ENCODE assay signal across 8 cellular contexts in the genomic region with DNA sequence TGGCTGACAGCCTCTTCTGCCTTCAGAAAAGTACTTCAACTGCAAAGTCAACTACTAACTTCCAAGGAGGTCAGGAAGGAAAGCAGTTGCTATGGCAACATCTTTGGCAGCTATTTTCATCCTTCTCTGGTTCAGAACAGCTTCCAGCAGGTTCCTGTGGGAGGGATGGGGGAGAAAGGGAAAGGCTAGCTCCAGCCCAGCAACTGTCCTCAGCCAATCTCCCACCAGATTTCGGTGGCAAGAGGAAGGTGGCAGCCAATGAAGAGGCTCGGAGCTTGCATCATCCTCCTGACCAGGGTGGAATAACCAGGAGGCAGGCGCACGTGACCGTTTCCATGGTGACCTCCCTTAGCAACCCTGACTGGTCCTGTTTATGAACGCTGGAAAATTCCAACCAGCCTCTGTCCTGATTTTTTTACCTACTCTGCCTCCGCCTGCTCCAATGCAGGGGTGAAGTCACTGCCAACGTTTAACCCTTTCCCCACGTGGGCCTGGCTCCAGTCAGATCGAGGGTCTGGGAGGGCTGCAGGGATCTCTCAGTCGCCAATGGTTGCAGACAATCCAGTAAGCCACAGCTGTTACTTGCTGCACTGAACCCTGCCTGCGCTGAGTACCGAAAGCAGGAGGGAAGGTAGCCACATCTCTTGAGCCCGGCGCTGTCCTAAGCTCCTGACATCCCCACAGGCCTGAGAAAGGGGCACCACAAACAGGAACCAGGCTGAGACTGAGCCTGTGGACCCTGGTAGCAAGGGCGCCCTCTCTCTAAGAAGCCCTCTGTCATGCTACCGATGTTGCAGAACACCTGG. TPM values are rescaled to one million over a fixed set of nuclear protein-coding genes. Genes with fewer than 3 reads are reported as not detected.
DNase-seq lines count a peak whose midpoint lies in the region; ATAC-seq and TF ChIP-seq lines count a peak whose summit lies in the region.

No MANE protein-coding gene starts in this region.

- peaks cover 24% of the 10 kb centered on the region for H3K4me1 Mint-ChIP-seq in T-helper 2 cell treated with Interferon-gamma antibody and Interleukin-4, amounts not matched to agents 5 μg/mL and 100 μg/mL, for 36 hours (ENCODE audit: low read depth)
- H3K4me1 Mint-ChIP-seq in activated T-helper 2 cell treated with anti-CD3 and anti-CD28 coated beads, Interferon-gamma antibody, Interleukin-2, Interleukin-4, amounts not matched to agents 10 μg/mL and 5 μg/mL and 100 μg/mL, durations not matched to agents 14 hours and 24 hours and 36 hours (ENCODE audit: low read depth), result peaks cover 36% of the 10 kb centered on the region
- H3K4me1 Mint-ChIP-seq in nephron, result peaks cover 74% of the 10 kb centered on the region
- H3K4me1 Mint-ChIP-seq in activated CD8-positive, alpha-beta memory T cell treated with anti-CD3 and anti-CD28 coated beads, Interleukin-2, amount 10 ng/mL, durations not matched to agents 7 days and 5 days, result peaks cover 13% of the 10 kb centered on the region

- H3K27ac Mint-ChIP-seq in T-helper 2 cell treated with Interferon-gamma antibody and Interleukin-4, amounts not matched to agents 5 μg/mL and 100 μg/mL, for 36 hours, result peak overlapping the region; percentile 20
- H3K27ac Mint-ChIP-seq in activated T-helper 2 cell treated with anti-CD3 and anti-CD28 coated beads, Interferon-gamma antibody, Interleukin-2, Interleukin-4, amounts not matched to agents 10 μg/mL and 5 μg/mL and 100 μg/mL, durations not matched to agents 14 hours and 24 hours and 36 hours, result peak overlapping the region; percentile 55
- peak overlapping the region; percentile 98 to 100 (median 100) for H3K27ac Mint-ChIP-seq in nephron
- no peak overlapping the region for H3K27ac Mint-ChIP-seq in activated CD8-positive, alpha-beta memory T cell treated with anti-CD3 and anti-CD28 coated beads, Interleukin-2, amount 10 ng/mL, durations not matched to agents 7 days and 5 days

- ATAC-seq in HG03175 (IDR thresholded peaks at IDR 0.05; ENCODE audit: unreplicated experiment), result peak; percentile 42
- no peak for ATAC-seq in activated CD8-positive, alpha-beta memory T cell treated with anti-CD3 and anti-CD28 coated beads, Interleukin-2, amount 10 ng/mL, durations not matched to agents 7 days and 5 days

- no peaks in the 10 kb centered on the region for H3K27me3 Mint-ChIP-seq in T-helper 2 cell treated with Interferon-gamma antibody and Interleukin-4, amounts not matched to agents 5 μg/mL and 100 μg/mL, for 36 hours (ENCODE audit: low read depth)
- H3K27me3 Mint-ChIP-seq in activated T-helper 2 cell treated with anti-CD3 and anti-CD28 coated beads, Interferon-gamma antibody, Interleukin-2, Interleukin-4, amounts not matched to agents 10 μg/mL and 5 μg/mL and 100 μg/mL, durations not matched to agents 14 hours and 24 hours and 36 hours (ENCODE audit: low read depth), result no peaks in the 10 kb centered on the region
- peaks cover 3% of the 10 kb centered on the region for H3K27me3 Mint-ChIP-seq in nephron (ENCODE audit: low read depth)
- H3K27me3 Mint-ChIP-seq in activated CD8-positive, alpha-beta memory T cell treated with anti-CD3 and anti-CD28 coated beads, Interleukin-2, amount 10 ng/mL, durations not matched to agents 7 days and 5 days, result peaks cover 5% of the 10 kb centered on the region

- H3K4me3 Mint-ChIP-seq in T-helper 2 cell treated with Interferon-gamma antibody and Interleukin-4, amounts not matched to agents 5 μg/mL and 100 μg/mL, for 36 hours, result no peak overlapping the region
- H3K4me3 Mint-ChIP-seq in activated T-helper 2 cell treated with anti-CD3 and anti-CD28 coated beads, Interferon-gamma antibody, Interleukin-2, Interleukin-4, amounts not matched to agents 10 μg/mL and 5 μg/mL and 100 μg/mL, durations not matched to agents 14 hours and 24 hours and 36 hours (ENCODE audit: low read depth), result no peak overlapping the region
- peak overlapping the region; percentile 45 to 47 (median 45) for H3K4me3 Mint-ChIP-seq in nephron
- H3K4me3 Mint-ChIP-seq in activated CD8-positive, alpha-beta memory T cell treated with anti-CD3 and anti-CD28 coated beads, Interleukin-2, amount 10 ng/mL, durations not matched to agents 7 days and 5 days, result no peak overlapping the region

- no peak for DNase-seq in T-helper 2 cell treated with Interferon-gamma antibody and Interleukin-4, amounts not matched to agents 5 μg/mL and 100 μg/mL, for 36 hours (ENCODE audit: low spot score)
- no peak for DNase-seq in T-helper 2 cell
- DNase-seq in NCI-H510A (lab: John Stamatoyannopoulos, UW), result peak; percentile 98
- DNase-seq in activated T-helper 2 cell treated with anti-CD3 and anti-CD28 coated beads, Interferon-gamma antibody, Interleukin-2, Interleukin-4, amounts not matched to agents 10 μg/mL and 5 μg/mL and 100 μg/mL, durations not matched to agents 14 hours and 24 hours and 36 hours (ENCODE audit: low spot score), result no peak
- DNase-seq in germinal center (ENCODE audit: low spot score), result peak; percentile 55
- DNase-seq in activated CD8-positive, alpha-beta memory T cell treated with anti-CD3 and anti-CD28 coated beads, Interleukin-2, amount 10 ng/mL, durations not matched to agents 7 days and 5 days, result no peak

- no peaks in the 10 kb centered on the region for H3K9me3 Mint-ChIP-seq in T-helper 2 cell treated with Interferon-gamma antibody and Interleukin-4, amounts not matched to agents 5 μg/mL and 100 μg/mL, for 36 hours
- H3K9me3 Mint-ChIP-seq in activated T-helper 2 cell treated with anti-CD3 and anti-CD28 coated beads, Interferon-gamma antibody, Interleukin-2, Interleukin-4, amounts not matched to agents 10 μg/mL and 5 μg/mL and 100 μg/mL, durations not matched to agents 14 hours and 24 hours and 36 hours, result no peaks in the 10 kb centered on the region
- no peaks in the 10 kb centered on the region for H3K9me3 Mint-ChIP-seq in nephron
- no peaks in the 10 kb centered on the region for H3K9me3 Mint-ChIP-seq in activated CD8-positive, alpha-beta memory T cell treated with anti-CD3 and anti-CD28 coated beads, Interleukin-2, amount 10 ng/mL, durations not matched to agents 7 days and 5 days (ENCODE audit: low read depth)

- CTCF ChIA-PET in activated CD8-positive, alpha-beta memory T cell treated with anti-CD3 and anti-CD28 coated beads, Interleukin-2, amount 10 ng/mL, durations not matched to agents 7 days and 5 days (lab: Charles Lee), result interaction anchor here (1.1 to 3.5 kb wide), 5 partner anchors 10 to 72 kb away, joined by 4 to 23 read pairs (median 7); no protein-coding TSS in a partner anchor

- no peaks in the 10 kb centered on the region for H3K36me3 Mint-ChIP-seq in T-helper 2 cell treated with Interferon-gamma antibody and Interleukin-4, amounts not matched to agents 5 μg/mL and 100 μg/mL, for 36 hours (ENCODE audit: low read depth)
- no peaks in the 10 kb centered on the region for H3K36me3 Mint-ChIP-seq in activated T-helper 2 cell treated with anti-CD3 and anti-CD28 coated beads, Interferon-gamma antibody, Interleukin-2, Interleukin-4, amounts not matched to agents 10 μg/mL and 5 μg/mL and 100 μg/mL, durations not matched to agents 14 hours and 24 hours and 36 hours (ENCODE audit: low read depth)
- no peaks in the 10 kb centered on the region for H3K36me3 Mint-ChIP-seq in nephron (ENCODE audit: low read depth)
- H3K36me3 Mint-ChIP-seq in activated CD8-positive, alpha-beta memory T cell treated with anti-CD3 and anti-CD28 coated beads, Interleukin-2, amount 10 ng/mL, durations not matched to agents 7 days and 5 days, result no peaks in the 10 kb centered on the region

- TF ChIP-seq CTCF in nephron (IDR thresholded peaks at IDR 0.05; ENCODE audit: unreplicated experiment in 3 of 3), result no peak

- intact Hi-C loops in activated T-helper 2 cell treated with anti-CD3 and anti-CD28 coated beads, Interferon-gamma antibody, Interleukin-2, Interleukin-4, amounts not matched to agents 10 μg/mL and 5 μg/mL and 100 μg/mL, durations not matched to agents 14 hours and 24 hours and 36 hours (cut with micrococcal nuclease), result no loop called here

RNA-seq across cellular contexts. Expression of gene MALAT1, which starts 11.2 kb away (rescaled TPM):
- 4,338 and 4,347 TPM in 2 replicates for total RNA-seq in activated T-helper 2 cell treated with anti-CD3 and anti-CD28 coated beads, Interferon-gamma antibody, Interleukin-2, Interleukin-4, amounts not matched to agents 10 μg/mL and 5 μg/mL and 100 μg/mL, durations not matched to agents 14 hours and 24 hours and 36 hours
- total RNA-seq in activated CD8-positive, alpha-beta memory T cell treated with anti-CD3 and anti-CD28 coated beads, Interleukin-2, amount 10 ng/mL, durations not matched to agents 7 days and 5 days, result 1,000 to 10,000 TPM; 4,026 to 5,234 TPM

RNA-seq across cellular contexts. Expression of gene SCYL1, which starts 37.2 kb away (rescaled TPM):
- total RNA-seq in activated T-helper 2 cell treated with anti-CD3 and anti-CD28 coated beads, Interferon-gamma antibody, Interleukin-2, Interleukin-4, amounts not matched to agents 10 μg/mL and 5 μg/mL and 100 μg/mL, durations not matched to agents 14 hours and 24 hours and 36 hours, result 94.4 and 95.8 TPM in 2 replicates
- 10 to 100 TPM; 68.0 to 76.7 TPM for total RNA-seq in activated CD8-positive, alpha-beta memory T cell treated with anti-CD3 and anti-CD28 coated beads, Interleukin-2, amount 10 ng/mL, durations not matched to agents 7 days and 5 days

Comparison
In these comparisons a context has a peak if more than half of its experiments do, and no peak if none do; other contexts are left out.
1. DNase-seq: peak in NCI-H510A (single experiment) and germinal center (single experiment); none in T-helper 2 cell treated with Interferon-gamma antibody and Interleukin-4, amounts not matched to agents 5 μg/mL and 100 μg/mL, for 36 hours (single experiment), T-helper 2 cell (0 of 5), activated T-helper 2 cell treated with anti-CD3 and anti-CD28 coated beads, Interferon-gamma antibody, Interleukin-2, Interleukin-4, amounts not matched to agents 10 μg/mL and 5 μg/mL and 100 μg/mL, durations not matched to agents 14 hours and 24 hours and 36 hours (single experiment) and activated CD8-positive, alpha-beta memory T cell treated with anti-CD3 and anti-CD28 coated beads, Interleukin-2, amount 10 ng/mL, durations not matched to agents 7 days and 5 days (single experiment).
2. H3K4me3 Mint-ChIP-seq: peak in nephron (3 of 3); none in T-helper 2 cell treated with Interferon-gamma antibody and Interleukin-4, amounts not matched to agents 5 μg/mL and 100 μg/mL, for 36 hours (single experiment), activated T-helper 2 cell treated with anti-CD3 and anti-CD28 coated beads, Interferon-gamma antibody, Interleukin-2, Interleukin-4, amounts not matched to agents 10 μg/mL and 5 μg/mL and 100 μg/mL, durations not matched to agents 14 hours and 24 hours and 36 hours (single experiment) and activated CD8-positive, alpha-beta memory T cell treated with anti-CD3 and anti-CD28 coated beads, Interleukin-2, amount 10 ng/mL, durations not matched to agents 7 days and 5 days (single experiment).